In the genomic region with DNA sequence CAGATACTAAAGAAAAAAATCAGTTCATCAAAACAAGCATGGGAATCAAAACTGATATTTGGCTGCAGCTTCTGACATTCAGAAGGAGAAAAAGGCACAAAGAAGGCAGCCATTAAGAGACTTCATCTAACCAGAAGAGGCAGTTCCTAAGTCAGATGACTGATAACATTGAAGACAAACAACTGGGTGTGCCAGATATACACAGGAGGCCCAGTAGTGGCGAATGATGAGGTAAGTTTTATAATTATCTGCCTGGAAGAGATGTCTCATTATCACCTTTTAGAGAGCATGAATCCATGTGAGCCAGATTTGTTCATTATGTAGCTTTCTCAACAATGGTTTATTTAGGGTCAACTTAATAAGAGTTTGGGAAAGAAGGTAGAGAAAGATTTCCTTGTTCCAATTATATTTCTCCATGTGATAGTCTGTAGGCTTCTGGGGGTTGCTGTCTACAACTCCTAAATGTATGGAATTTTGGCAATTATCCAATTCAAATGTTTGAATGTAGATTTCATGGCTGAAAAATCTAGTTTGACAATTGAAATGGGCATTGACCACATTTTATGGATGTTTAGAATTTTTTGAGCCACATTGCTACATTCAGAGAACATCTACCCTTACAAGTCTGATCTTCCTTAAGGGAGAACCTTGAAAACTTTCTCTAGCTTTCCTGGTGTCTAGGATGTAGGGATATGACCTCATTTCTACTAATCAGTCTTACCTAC, we compare ENCODE assay signal across 18 cellular contexts. TPM values are rescaled to one million over a fixed set of nuclear protein-coding genes. Genes with fewer than 3 reads are reported as not detected.
DNase-seq lines count a peak whose midpoint lies in the region; ATAC-seq, FAIRE-seq and TF ChIP-seq lines count a peak whose summit lies in the region.
"Had no signal": no experiment of that assay in that cellular context is flagged by ENCODE, and none has a peak within 500 bp of the region (broad histone marks: within the 10 kb centered on the region; RNA-seq: fewer than 3 reads in every experiment).

No MANE protein-coding gene starts in this region.

- no peaks in the 10 kb centered on the region for H4K20me1 ChIP-seq in K562 (replicated peaks; ENCODE audit: control insufficient read depth, insufficient read depth, low read length)

- no peak overlapping the region for H2AFZ ChIP-seq in K562 (ENCODE audit: low read depth, low read length)

- intact Hi-C loops in K562 (cut with micrococcal nuclease) = no loop called here
- intact Hi-C loops in left lung (cut with DNase I) = no loop called here

- 0% methylated on average over 1 of the region's 1 CpG for WGBS in K562 (ENCODE audit: insufficient coverage, low coverage, missing lambda C conversion rate)

- TF ChIP-seq CTCF in K562 (IDR thresholded peaks at IDR 0.05 in 2 of 3, conservative IDR thresholded peaks at IDR 0.05 in 1 of 3; ENCODE audit: insufficient read depth in 2 of 3, low read depth in 1 of 3, low read length in 3 of 3) (no peak), left lung (IDR thresholded peaks at IDR 0.05) (no peak)

- BruUV-seq in K562 (replicated peaks; lab: Mats Ljungman, UMichigan) = no TSS peak

- H3K9me3 ChIP-seq in K562 (replicated peaks; ENCODE audit: control insufficient read depth, insufficient read depth, low read depth, low read length) (no peaks in the 10 kb centered on the region), left lung (peaks cover 0 to 27% of the 10 kb centered on the region in 2 donors)

- H3K4me3 ChIP-seq in K562 (no peak overlapping the region), left lung (no peak overlapping the region)

- H3K4me1 ChIP-seq in K562 (replicated peaks in 1 of 2; ENCODE audit: control insufficient read depth in 2 of 2, insufficient read depth in 2 of 2, low read length in 2 of 2) (no peaks in the 10 kb centered on the region; a peak in 1 of 5 replicates), left lung (no peaks in the 10 kb centered on the region)

- H3K27ac ChIP-seq in K562 (ENCODE audit: extremely low read depth, low read depth, low read length) (no peak overlapping the region), left lung (no peak overlapping the region)
- H3K27ac ChIP-seq: C4-2B, RWPE1 had no signal

- no peak for TF ChIP-seq EP300 in K562 (IDR thresholded peaks at IDR 0.05; ENCODE audit: low read length)

- ATAC-seq in K562 (no peak), HG03280 (IDR thresholded peaks at IDR 0.05; ENCODE audit: unreplicated experiment) (no peak), left lung (no peak)
- ATAC-seq: PC-3 had no signal

- no peak overlapping the region for H3K9ac ChIP-seq in K562 (ENCODE audit: insufficient read depth in 1 of 2, low read depth in 2 of 2, low read length in 2 of 2)

- FAIRE-seq in K562 (lab: Jason Lieb, UNC) = no peak
- FAIRE-seq: D721Med had no signal

- no peaks in the 10 kb centered on the region for H3K9me1 ChIP-seq in K562 (ENCODE audit: control insufficient read depth, insufficient read depth, low read length)

- TF ChIP-seq POLR2A in K562 (conservative IDR thresholded peaks at IDR 0.05) = no peak

- POLR2A ChIA-PET in K562 (lab: Yijun Ruan, JAX) = no interaction called here

- in situ Hi-C loops in K562 (cut with MboI) = no loop called here

- CTCF ChIA-PET in K562 (lab: Yijun Ruan, JAX; ENCODE audit: low intra/inter-chr PET ratio) = no interaction called here

- no peaks in the 10 kb centered on the region for H3K36me3 ChIP-seq in K562 (ENCODE audit: control insufficient read depth, insufficient read depth, low read length)
- H3K36me3 ChIP-seq in left lung = no peaks in the 10 kb centered on the region

- DNase-seq in HS-5 (ENCODE audit: low read depth) (peak; percentile 2), K562 (ENCODE audit: extremely low read depth in 1 of 4, low spot score in 3 of 4) (no peak), kidney glomerular epithelial cell (lab: John Stamatoyannopoulos, UW) (peak; percentile 9), NCI-H69 (lab: John Stamatoyannopoulos, UW) (no peak), left lung (no peak), NCI-H2196 (lab: John Stamatoyannopoulos, UW; ENCODE audit: unreplicated experiment) (no peak)
- DNase-seq: H7, KBM-7, NCI-H1105 treated with DMSO at 0.1 percent for 48 hours, NCI-H1694 treated with DMSO at 0.1 percent for 48 hours, NCI-H2107, NCI-H226, NCI-H524, PC-3 had no signal

- H3K4me2 ChIP-seq in K562 (ENCODE audit: insufficient read depth, low read length) = no peak overlapping the region

- H3K27me3 ChIP-seq in K562 (ENCODE audit: control insufficient read depth in 2 of 2, insufficient read depth in 2 of 2, low read length in 2 of 2) (peaks cover 0 to 6% of the 10 kb centered on the region in 2 experiments; a peak in 2 of 5 replicates), left lung (peaks cover 0 to 10% of the 10 kb centered on the region in 2 donors)

- H3K79me2 ChIP-seq in K562 (ENCODE audit: control insufficient read depth, insufficient read depth, low read length) = no peaks in the 10 kb centered on the region

- TF ChIP-seq RAD21 in K562 (CRISPR knock-in tag; conservative IDR thresholded peaks at IDR 0.05 in 1 of 2, IDR thresholded peaks at IDR 0.05 in 1 of 2) = no peak

TF ChIP-seq in K562, 482 proteins besides CTCF, POLR2A, EP300 and RAD21:
- TF ChIP-seq ZNF24 (IDR thresholded peaks at IDR 0.05) (no peak), PTBP1 (IDR thresholded peaks at IDR 0.05; ENCODE audit: low read depth, low read length) (no peak), HDAC3 (IDR thresholded peaks at IDR 0.05; ENCODE audit: borderline replicate concordance, partially characterized antibody) (no peak), NFIC (IDR thresholded peaks at IDR 0.05) (peak; percentile 31; the same call in 1 of the 2 replicates), CBFA2T3 (IDR thresholded peaks at IDR 0.05) (peak; percentile 9; the same call in 1 of the 2 replicates), ARID1B (IDR thresholded peaks at IDR 0.05) (0 out of 2 replicates have a peak, but pooled peaks have one; percentile 10), PML (IDR thresholded peaks at IDR 0.05; ENCODE audit: low read length) (no peak), RB1 (IDR thresholded peaks at IDR 0.05; ENCODE audit: low read depth) (no peak)
- TF ChIP-seq, protein P1, sequence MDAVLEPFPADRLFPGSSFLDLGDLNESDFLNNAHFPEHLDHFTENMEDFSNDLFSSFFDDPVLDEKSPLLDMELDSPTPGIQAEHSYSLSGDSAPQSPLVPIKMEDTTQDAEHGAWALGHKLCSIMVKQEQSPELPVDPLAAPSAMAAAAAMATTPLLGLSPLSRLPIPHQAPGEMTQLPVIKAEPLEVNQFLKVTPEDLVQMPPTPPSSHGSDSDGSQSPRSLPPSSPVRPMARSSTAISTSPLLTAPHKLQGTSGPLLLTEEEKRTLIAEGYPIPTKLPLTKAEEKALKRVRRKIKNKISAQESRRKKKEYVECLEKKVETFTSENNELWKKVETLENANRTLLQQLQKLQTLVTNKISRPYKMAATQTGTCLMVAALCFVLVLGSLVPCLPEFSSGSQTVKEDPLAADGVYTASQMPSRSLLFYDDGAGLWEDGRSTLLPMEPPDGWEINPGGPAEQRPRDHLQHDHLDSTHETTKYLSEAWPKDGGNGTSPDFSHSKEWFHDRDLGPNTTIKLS (IDR thresholded peaks at IDR 0.05; ENCODE audit: borderline replicate concordance, low read depth) = no peak

RNA-seq across cellular contexts. Expression of a gene that starts 50.4 kb away (rescaled TPM):
- total RNA-seq in K562 (2011; cell fraction: chromatin; rRNA removed; ENCODE audit: low replicate concordance) = 0.46 and 0.53 TPM in 2 replicates
- 0.13 and 0.17 TPM in 2 replicates for total RNA-seq in K562 (2011; cell fraction: nucleolus; rRNA removed)
- total RNA-seq in K562 (2011; cell fraction: nucleoplasm; rRNA removed) = 1.5 TPM in 1 of 2 replicates, not detected in the other
- not detected in 2 replicates for total RNA-seq in K562 (2014; rRNA removed)
- total RNA-seq in K562 (2014; rRNA removed; fragmentation: Illumina TruSeq; extraction: Trizol) = 0.04 TPM in 1 of 2 replicates, not detected in the other
- total RNA-seq in K562 (2015; rRNA removed; fragmentation: Illumina TruSeq; extraction: Trizol) = 0.04 TPM in 2 replicates
- total RNA-seq in K562 (2021) = 0.58 TPM in 1 of 2 replicates, not detected in the other
- 0.03 and 0.07 TPM in 2 replicates for polyA plus RNA-seq in K562 (2011; rRNA removed)
- 0.03 and 0.07 TPM in 2 replicates for polyA plus RNA-seq in K562 (2011; cell fraction: cytosol; rRNA removed)
- 0.11 and 0.61 TPM in 2 replicates for polyA plus RNA-seq in K562 (2011; cell fraction: nucleus; rRNA removed)
- polyA plus RNA-seq in K562 (2012) = 0.08 and 0.22 TPM in 2 replicates
- polyA plus RNA-seq in K562 (2014; fragmentation: Illumina TruSeq; extraction: Trizol) = 0.04 and 0.16 TPM in 2 replicates
- polyA plus RNA-seq in K562 (2014; fragmentation: Nextera tagmentation; extraction: Ambion mirVana) = under 1 TPM; 0.03 to 0.06 TPM
- 0.40 TPM in 1 of 2 replicates, not detected in the other for polyA plus RNA-seq in K562 (2014; rRNA removed)
- 0.88 TPM in 1 of 2 replicates, not detected in the other for polyA minus RNA-seq in K562 (2011; rRNA and poly(A)+ RNA removed)
- not detected in 2 replicates for polyA minus RNA-seq in K562 (2011; cell fraction: cytosol; rRNA and poly(A)+ RNA removed)
- polyA minus RNA-seq in K562 (2011; cell fraction: nucleus; rRNA and poly(A)+ RNA removed) = 0.27 TPM in 1 of 2 replicates, not detected in the other
- 10 to 100 TPM; 24.0 to 63.2 TPM for total RNA-seq in left lung
- total RNA-seq: PC-3 had no signal

Comparison
In these comparisons a context has a peak if more than half of its experiments do, and no peak if none do; other contexts are left out.
1. DNase-seq: peak in HS-5 (single experiment) and kidney glomerular epithelial cell (single experiment); none in K562 (0 of 4), NCI-H69 (single experiment), left lung (0 of 2) and NCI-H2196 (single experiment).
2. RNA of a gene that starts 50.4 kb away (total RNA-seq): 24.0 to 63.2 TPM in left lung; 0.04 to 1.5 TPM in K562; every median in the first group is over 4 times any median in the second.